Comparison of ENCODE assay signal across 1 cellular context in the genomic region with DNA sequence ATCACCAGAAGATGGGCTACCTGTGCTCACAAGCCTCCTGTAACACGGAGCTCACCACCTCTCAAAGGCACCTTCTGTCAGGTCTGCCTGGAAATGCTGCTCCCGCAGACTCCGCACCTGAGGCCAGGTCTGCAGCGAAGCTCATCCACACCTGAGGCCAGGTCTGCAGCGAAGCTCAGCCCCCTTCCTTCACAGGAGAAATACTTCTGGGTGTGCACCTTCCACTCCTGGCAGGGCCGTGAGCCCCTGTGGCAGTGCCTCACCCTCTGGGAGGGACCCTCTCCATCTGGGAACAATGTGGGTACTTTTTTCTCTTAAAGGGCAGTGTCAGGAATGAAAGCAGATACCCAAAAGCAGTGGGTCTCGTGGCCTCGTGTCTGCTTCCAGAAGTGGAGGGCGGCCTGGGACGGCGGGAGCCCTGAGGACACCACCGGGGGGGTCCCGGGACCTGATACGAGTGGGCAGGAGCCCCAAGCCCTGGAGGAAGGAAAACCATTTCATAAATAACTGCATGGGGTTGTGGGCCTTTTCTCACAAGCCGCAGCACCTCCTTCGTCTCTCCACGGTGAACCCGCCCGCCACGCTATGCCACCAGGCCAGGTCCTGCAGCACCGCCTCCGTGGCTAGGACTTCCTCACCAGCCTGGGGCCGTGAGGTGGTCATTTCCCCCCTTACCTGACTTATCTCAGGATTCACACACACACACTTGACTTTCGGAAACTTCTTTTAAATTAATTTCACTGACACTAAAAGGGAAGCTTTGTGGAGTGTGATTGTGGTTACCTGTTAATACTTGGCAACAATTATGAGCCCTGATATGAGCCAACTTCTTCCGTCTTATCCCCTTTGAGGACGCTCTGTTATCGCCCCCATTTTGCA.
A peak's percentile ranks its signal among the peaks of the same experiment; 100 is the strongest.
TF ChIP-seq lines count a peak whose summit lies in the region.

No MANE protein-coding gene starts in this region.

TF ChIP-seq in HepG2, 621 proteins besides CTCF, POLR2A, EP300 and RAD21 (continued from another document and continues in another):
- TF ChIP-seq, protein P1, sequence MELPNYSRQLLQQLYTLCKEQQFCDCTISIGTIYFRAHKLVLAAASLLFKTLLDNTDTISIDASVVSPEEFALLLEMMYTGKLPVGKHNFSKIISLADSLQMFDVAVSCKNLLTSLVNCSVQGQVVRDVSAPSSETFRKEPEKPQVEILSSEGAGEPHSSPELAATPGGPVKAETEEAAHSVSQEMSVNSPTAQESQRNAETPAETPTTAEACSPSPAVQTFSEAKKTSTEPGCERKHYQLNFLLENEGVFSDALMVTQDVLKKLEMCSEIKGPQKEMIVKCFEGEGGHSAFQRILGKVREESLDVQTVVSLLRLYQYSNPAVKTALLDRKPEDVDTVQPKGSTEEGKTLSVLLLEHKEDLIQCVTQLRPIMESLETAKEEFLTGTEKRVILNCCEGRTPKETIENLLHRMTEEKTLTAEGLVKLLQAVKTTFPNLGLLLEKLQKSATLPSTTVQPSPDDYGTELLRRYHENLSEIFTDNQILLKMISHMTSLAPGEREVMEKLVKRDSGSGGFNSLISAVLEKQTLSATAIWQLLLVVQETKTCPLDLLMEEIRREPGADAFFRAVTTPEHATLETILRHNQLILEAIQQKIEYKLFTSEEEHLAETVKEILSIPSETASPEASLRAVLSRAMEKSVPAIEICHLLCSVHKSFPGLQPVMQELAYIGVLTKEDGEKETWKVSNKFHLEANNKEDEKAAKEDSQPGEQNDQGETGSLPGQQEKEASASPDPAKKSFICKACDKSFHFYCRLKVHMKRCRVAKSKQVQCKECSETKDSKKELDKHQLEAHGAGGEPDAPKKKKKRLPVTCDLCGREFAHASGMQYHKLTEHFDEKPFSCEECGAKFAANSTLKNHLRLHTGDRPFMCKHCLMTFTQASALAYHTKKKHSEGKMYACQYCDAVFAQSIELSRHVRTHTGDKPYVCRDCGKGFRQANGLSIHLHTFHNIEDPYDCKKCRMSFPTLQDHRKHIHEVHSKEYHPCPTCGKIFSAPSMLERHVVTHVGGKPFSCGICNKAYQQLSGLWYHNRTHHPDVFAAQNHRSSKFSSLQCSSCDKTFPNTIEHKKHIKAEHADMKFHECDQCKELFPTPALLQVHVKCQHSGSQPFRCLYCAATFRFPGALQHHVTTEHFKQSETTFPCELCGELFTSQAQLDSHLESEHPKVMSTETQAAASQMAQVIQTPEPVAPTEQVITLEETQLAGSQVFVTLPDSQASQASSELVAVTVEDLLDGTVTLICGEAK (IDR thresholded peaks at IDR 0.05), result no peak
- TF ChIP-seq, protein P1 (CRISPR knock-in tag; IDR thresholded peaks at IDR 0.05), result no peak
- no peak for TF ChIP-seq CREBL2 (CRISPR knock-in tag; IDR thresholded peaks at IDR 0.05; ENCODE audit: borderline replicate concordance)
- TF ChIP-seq ZFP62 (CRISPR knock-in tag; IDR thresholded peaks at IDR 0.05), result no peak
- TF ChIP-seq PRPF4 (IDR thresholded peaks at IDR 0.05; ENCODE audit: low read depth, low read length, poor library complexity, severe bottlenecking), result no peak
- TF ChIP-seq GATAD1 (CRISPR knock-in tag; IDR thresholded peaks at IDR 0.05), result no peak
- no peak for TF ChIP-seq CREB1 (IDR thresholded peaks at IDR 0.05)
- TF ChIP-seq CREB1 (CRISPR knock-in tag; IDR thresholded peaks at IDR 0.05), result no peak
- TF ChIP-seq KAT2B (IDR thresholded peaks at IDR 0.05; ENCODE audit: borderline replicate concordance, low read depth, low read length), result no peak
- TF ChIP-seq TAF1 (CRISPR knock-in tag; IDR thresholded peaks at IDR 0.05), result 0 out of 2 replicates have a peak, but pooled peaks have one; percentile 22
- no peak for TF ChIP-seq ZNF790 (CRISPR knock-in tag; IDR thresholded peaks at IDR 0.05; ENCODE audit: borderline replicate concordance)
- no peak for TF ChIP-seq ZNF143 (CRISPR knock-in tag; IDR thresholded peaks at IDR 0.05)
- TF ChIP-seq KDM4B (CRISPR knock-in tag; IDR thresholded peaks at IDR 0.05), result no peak
- TF ChIP-seq ZNF784 (CRISPR knock-in tag; IDR thresholded peaks at IDR 0.05; ENCODE audit: borderline replicate concordance), result 0 out of 2 replicates have a peak, but pooled peaks have one; percentile 40
- no peak for TF ChIP-seq HNF4G (IDR thresholded peaks at IDR 0.05; ENCODE audit: borderline replicate concordance, low read depth, low read length)
- no peak for TF ChIP-seq HNF4G (CRISPR knock-in tag; IDR thresholded peaks at IDR 0.05; ENCODE audit: borderline replicate concordance, low read depth)
- peak; percentile 35 for TF ChIP-seq HNRNPLL (IDR thresholded peaks at IDR 0.05; ENCODE audit: low read depth, low read length, poor library complexity, severe bottlenecking)
- TF ChIP-seq SPEN (CRISPR knock-in tag; IDR thresholded peaks at IDR 0.05; ENCODE audit: low read depth), result 0 out of 2 replicates have a peak, but pooled peaks have one; percentile 26
- no peak for TF ChIP-seq RBFOX2 (IDR thresholded peaks at IDR 0.05; ENCODE audit: low read depth, low read length)
- no peak for TF ChIP-seq NR1H2 (CRISPR knock-in tag; IDR thresholded peaks at IDR 0.05; ENCODE audit: borderline replicate concordance, low read depth)
- no peak for TF ChIP-seq ZBTB20 (CRISPR knock-in tag; IDR thresholded peaks at IDR 0.05; ENCODE audit: borderline replicate concordance, low read depth)
- TF ChIP-seq PAF1 (CRISPR knock-in tag; IDR thresholded peaks at IDR 0.05), result no peak
- no peak for TF ChIP-seq RCOR2 (CRISPR knock-in tag; IDR thresholded peaks at IDR 0.05)
- TF ChIP-seq SALL1 (CRISPR knock-in tag; IDR thresholded peaks at IDR 0.05), result no peak
- 0 out of 2 replicates have a peak, but pooled peaks have one; percentile 45 for TF ChIP-seq ZNF253 (CRISPR knock-in tag; IDR thresholded peaks at IDR 0.05; ENCODE audit: borderline replicate concordance)
- TF ChIP-seq BORCS8-MEF2B (CRISPR knock-in tag; IDR thresholded peaks at IDR 0.05), result no peak
- no peak for TF ChIP-seq FLYWCH1 (CRISPR knock-in tag; IDR thresholded peaks at IDR 0.05)
- no peak for TF ChIP-seq RNF2 (conservative IDR thresholded peaks at IDR 0.05; ENCODE audit: low read depth)
- no peak for TF ChIP-seq PHF8 (CRISPR knock-in tag; IDR thresholded peaks at IDR 0.05)
- no peak for TF ChIP-seq ZNF367 (CRISPR knock-in tag; IDR thresholded peaks at IDR 0.05; ENCODE audit: borderline replicate concordance)
- TF ChIP-seq ZNF136 (CRISPR knock-in tag; IDR thresholded peaks at IDR 0.05; ENCODE audit: low read depth), result 0 out of 2 replicates have a peak, but pooled peaks have one; percentile 11
- peak; percentile 29 for TF ChIP-seq ZNF407 (CRISPR knock-in tag; IDR thresholded peaks at IDR 0.05; ENCODE audit: not compliant biosample characterization)
- TF ChIP-seq ZNF260 (CRISPR knock-in tag; IDR thresholded peaks at IDR 0.05; ENCODE audit: borderline replicate concordance, low read depth), result no peak
- TF ChIP-seq ZKSCAN1 (IDR thresholded peaks at IDR 0.05; ENCODE audit: low read length), result no peak
- no peak for TF ChIP-seq TARDBP (CRISPR knock-in tag; IDR thresholded peaks at IDR 0.05)
- TF ChIP-seq, protein P2, sequence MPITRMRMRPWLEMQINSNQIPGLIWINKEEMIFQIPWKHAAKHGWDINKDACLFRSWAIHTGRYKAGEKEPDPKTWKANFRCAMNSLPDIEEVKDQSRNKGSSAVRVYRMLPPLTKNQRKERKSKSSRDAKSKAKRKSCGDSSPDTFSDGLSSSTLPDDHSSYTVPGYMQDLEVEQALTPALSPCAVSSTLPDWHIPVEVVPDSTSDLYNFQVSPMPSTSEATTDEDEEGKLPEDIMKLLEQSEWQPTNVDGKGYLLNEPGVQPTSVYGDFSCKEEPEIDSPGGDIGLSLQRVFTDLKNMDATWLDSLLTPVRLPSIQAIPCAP (CRISPR knock-in tag; IDR thresholded peaks at IDR 0.05; ENCODE audit: low read depth), result no peak
- TF ChIP-seq SAP130 (CRISPR knock-in tag; IDR thresholded peaks at IDR 0.05; ENCODE audit: low read depth), result no peak
- TF ChIP-seq KDM5B (CRISPR knock-in tag; IDR thresholded peaks at IDR 0.05; ENCODE audit: borderline replicate concordance), result no peak
- TF ChIP-seq ZNF124 (CRISPR knock-in tag; IDR thresholded peaks at IDR 0.05), result no peak
